In the genomic region with DNA sequence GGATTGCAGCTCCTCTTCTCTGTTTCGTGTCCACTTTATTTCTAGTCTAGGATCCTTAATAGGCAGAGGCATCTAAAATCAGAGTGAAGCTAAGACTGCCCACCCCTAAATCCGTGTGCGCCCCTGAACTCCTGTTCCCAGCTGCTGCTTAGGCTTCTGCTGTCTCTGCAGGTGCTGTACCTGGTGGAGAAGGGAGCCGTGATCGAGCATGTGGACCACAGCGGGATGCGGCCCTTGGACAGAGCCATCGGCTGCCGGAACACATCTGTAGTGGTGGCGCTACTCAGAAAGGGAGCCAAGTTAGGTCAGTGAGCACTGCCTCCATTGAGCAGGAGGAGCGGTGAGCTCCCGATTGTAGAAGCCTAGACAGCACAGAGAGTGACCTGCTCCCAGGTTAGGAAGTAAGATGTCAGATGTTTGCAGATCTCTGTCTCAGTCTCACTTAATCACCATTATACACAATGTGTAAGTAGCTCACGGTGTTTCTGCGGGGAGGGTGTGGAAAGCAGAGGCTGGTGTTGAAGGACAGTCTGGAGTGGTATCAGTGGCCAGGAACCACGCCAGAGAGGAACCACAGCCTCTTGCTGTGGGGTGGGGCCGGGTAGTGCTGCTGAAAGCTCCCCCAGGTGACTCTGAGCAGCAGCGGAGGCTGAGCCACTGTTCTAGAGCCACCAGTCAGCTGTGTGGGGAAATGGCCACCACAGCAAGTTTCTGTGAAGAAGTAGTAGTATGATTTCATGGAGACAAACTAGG, we compare ENCODE assay signal across 25 cellular contexts.
DNase-seq lines count a peak whose midpoint lies in the region; ATAC-seq, FAIRE-seq and TF ChIP-seq lines count a peak whose summit lies in the region.
"Had no signal": no experiment of that assay in that cellular context is flagged by ENCODE, and none has a peak within 500 bp of the region (broad histone marks: within the 10 kb centered on the region; RNA-seq: fewer than 3 reads in every experiment).

No MANE protein-coding gene starts in this region.

- no peaks in the 10 kb centered on the region for H3K9me3 Mint-ChIP-seq in astrocyte (ENCODE audit: unreplicated experiment)
- no peaks in the 10 kb centered on the region for H3K9me3 Mint-ChIP-seq in endothelial cell (ENCODE audit: unreplicated experiment)
- H3K9me3 Mint-ChIP-seq: activated B cell treated with CpG ODN at 0.5 μM for 24 hours had no signal

- H3K4me3 ChIP-seq in astrocyte (ENCODE audit: insufficient read depth, low read depth, low read length) = no peak overlapping the region
- H3K4me3 ChIP-seq in lower lobe of right lung = no peak overlapping the region
- H3K4me3 ChIP-seq: esophagus squamous epithelium, HAP-1, psoas muscle, SK-N-MC had no signal

- H3K9me3 ChIP-seq in astrocyte (ENCODE audit: insufficient read depth, low read depth, low read length) (no peaks in the 10 kb centered on the region), lower lobe of right lung (no peaks in the 10 kb centered on the region)
- H3K9me3 ChIP-seq: esophagus squamous epithelium, HAP-1, psoas muscle had no signal

- H3K27ac Mint-ChIP-seq in astrocyte (ENCODE audit: unreplicated experiment) (peak overlapping the region; percentile 31), endothelial cell (ENCODE audit: unreplicated experiment) (peak overlapping the region; percentile 42)
- H3K27ac Mint-ChIP-seq: activated B cell treated with CpG ODN at 0.5 μM for 24 hours; activated CD8-positive, alpha-beta memory T cell treated with anti-CD3 and anti-CD28 coated beads, Interleukin-2, amount 10 ng/mL, durations not matched to agents 7 days and 5 days had no signal

- no peak for ATAC-seq in lower lobe of right lung
- ATAC-seq in left lobe of liver = no peak
- no peak for ATAC-seq in HG03460 (IDR thresholded peaks at IDR 0.05; ENCODE audit: unreplicated experiment)
- ATAC-seq: activated CD8-positive, alpha-beta memory T cell treated with anti-CD3 and anti-CD28 coated beads, Interleukin-2, amount 10 ng/mL, durations not matched to agents 7 days and 5 days; foreskin keratinocyte had no signal

- H3K36me3 Mint-ChIP-seq in astrocyte (ENCODE audit: low read depth, unreplicated experiment) = peaks cover 49% of the 10 kb centered on the region
- peaks cover 55% of the 10 kb centered on the region for H3K36me3 Mint-ChIP-seq in endothelial cell (ENCODE audit: low read depth, unreplicated experiment)
- H3K36me3 Mint-ChIP-seq: activated CD8-positive, alpha-beta memory T cell treated with anti-CD3 and anti-CD28 coated beads, Interleukin-2, amount 10 ng/mL, durations not matched to agents 7 days and 5 days had no signal

- intact Hi-C loops in lower lobe of right lung (cut with DNase I) = no loop called here

- H3K36me3 ChIP-seq in astrocyte (ENCODE audit: insufficient read depth, low read length) (peaks cover 8% of the 10 kb centered on the region), lower lobe of right lung (peaks cover 56% of the 10 kb centered on the region)
- H3K36me3 ChIP-seq: HAP-1 had no signal

- H3K4me1 ChIP-seq in astrocyte (ENCODE audit: insufficient read depth, low read length) (peaks cover 12% of the 10 kb centered on the region), lower lobe of right lung (peaks cover 52% of the 10 kb centered on the region)

- H3K79me2 ChIP-seq in astrocyte (ENCODE audit: insufficient read depth, low read length) = no peaks in the 10 kb centered on the region

- H2AFZ ChIP-seq in astrocyte (ENCODE audit: low read depth, low read length) = no peak overlapping the region

- no peak overlapping the region for H3K4me3 Mint-ChIP-seq in astrocyte (ENCODE audit: unreplicated experiment)
- H3K4me3 Mint-ChIP-seq in endothelial cell (ENCODE audit: unreplicated experiment) = peak overlapping the region; percentile 3
- H3K4me3 Mint-ChIP-seq: activated B cell treated with CpG ODN at 0.5 μM for 24 hours; activated CD8-positive, alpha-beta memory T cell treated with anti-CD3 and anti-CD28 coated beads, Interleukin-2, amount 10 ng/mL, durations not matched to agents 7 days and 5 days had no signal

- no peak for FAIRE-seq in astrocyte (lab: Jason Lieb, UNC)

- H3K27me3 Mint-ChIP-seq in astrocyte (ENCODE audit: low read depth, unreplicated experiment) (no peaks in the 10 kb centered on the region), endothelial cell (ENCODE audit: unreplicated experiment) (peaks cover 10% of the 10 kb centered on the region)
- H3K27me3 Mint-ChIP-seq: activated CD8-positive, alpha-beta memory T cell treated with anti-CD3 and anti-CD28 coated beads, Interleukin-2, amount 10 ng/mL, durations not matched to agents 7 days and 5 days had no signal

- no peak overlapping the region for H3K9ac ChIP-seq in astrocyte (ENCODE audit: low read length)

- TF ChIP-seq CTCF in astrocyte (IDR thresholded peaks at IDR 0.05; ENCODE audit: insufficient read depth, low read depth, low read length) (no peak), endothelial cell (IDR thresholded peaks at IDR 0.05; ENCODE audit: unreplicated experiment) (no peak), lower lobe of right lung (IDR thresholded peaks at IDR 0.05) (no peak)

- DNase-seq in astrocyte (ENCODE audit: low read depth) (no peak), endothelial cell (ENCODE audit: low spot score) (no peak), lower lobe of right lung (no peak), substantia nigra (lab: John Stamatoyannopoulos, UW) (no peak), left lobe of liver (ENCODE audit: low spot score) (no peak), islet precursor cell (no peak), pons (ENCODE audit: low spot score) (no peak)
- DNase-seq: activated B cell treated with CpG ODN at 0.5 μM for 24 hours; activated CD8-positive, alpha-beta memory T cell treated with anti-CD3 and anti-CD28 coated beads, Interleukin-2, amount 10 ng/mL, durations not matched to agents 7 days and 5 days; activated T-cell treated with anti-CD3 and anti-CD28 coated beads, Interleukin-2, amount 50 U/mL, for 48 hours; C1 segment of cervical spinal cord; COR-L47; cortex of kidney; esophagus squamous epithelium; foreskin keratinocyte; mesendoderm; NCI-H146; NCI-H510A; nucleus accumbens; psoas muscle; stimulated activated CD4-positive, alpha-beta T cell treated with anti-CD3 and anti-CD28 coated beads, Interleukin-4, amount 100 ng/mL, for 24 hours; T-helper 1 cell had no signal

- H3K27me3 ChIP-seq in astrocyte (ENCODE audit: insufficient read depth, low read length) = no peaks in the 10 kb centered on the region
- no peaks in the 10 kb centered on the region for H3K27me3 ChIP-seq in lower lobe of right lung (ENCODE audit: low read depth)
- H3K27me3 ChIP-seq: esophagus squamous epithelium, foreskin keratinocyte had no signal

- H3K4me2 ChIP-seq in astrocyte (ENCODE audit: low read length) = no peak overlapping the region

- H4K20me1 ChIP-seq in astrocyte (ENCODE audit: insufficient read depth, low read length) = no peaks in the 10 kb centered on the region

- H3K27ac ChIP-seq in astrocyte (ENCODE audit: low read depth, low read length) (no peak overlapping the region), lower lobe of right lung (peak overlapping the region; percentile 66), substantia nigra (ENCODE audit: low read depth, low read length, poor library complexity, severe bottlenecking) (peak overlapping the region; percentile 17)
- H3K27ac ChIP-seq: foreskin keratinocyte, psoas muscle, SK-N-MC had no signal

- H3K4me1 Mint-ChIP-seq in astrocyte (ENCODE audit: low read depth, unreplicated experiment) = peaks cover 5% of the 10 kb centered on the region
- H3K4me1 Mint-ChIP-seq in endothelial cell (ENCODE audit: unreplicated experiment) = peaks cover 20% of the 10 kb centered on the region
- H3K4me1 Mint-ChIP-seq: activated B cell treated with CpG ODN at 0.5 μM for 24 hours had no signal
